ENCODE assay signal across 26 cellular contexts in genomic region chr11:115843685-115844084, GRCh38.
"Had no signal": no experiment of that assay in that cellular context is flagged by ENCODE, and none has a peak within 500 bp of the region (broad histone marks: within the 10 kb centered on the region; RNA-seq: fewer than 3 reads in every experiment).

No MANE protein-coding gene starts in this region.

- ATAC-seq: stimulated activated effector memory CD8-positive, alpha-beta T cell treated with anti-CD3 and anti-CD28 coated beads, Interleukin-12 subunit alpha, Interleukin-12 subunit beta, amount 100 ng/mL, for 72 hours; stimulated activated memory B cell treated with anti-CD40 and anti-IgM and Interleukin-4, amounts not matched to agents 10 μg/mL and 1 μg/mL and 100 μg/mL, for 72 hours; stimulated activated naive B cell treated with anti-CD40 and anti-IgM and Interleukin-4, amounts not matched to agents 10 μg/mL and 1 μg/mL and 100 μg/mL, for 72 hours; stimulated activated naive CD8-positive, alpha-beta T cell treated with anti-CD3 and anti-CD28 coated beads, Interleukin-15, amount 100 ng/mL, for 72 hours; stimulated activated naive CD8-positive, alpha-beta T cell treated with anti-CD3 and anti-CD28 coated beads, Interleukin-15, Interleukin-2, amounts not matched to agents 100 U/mL and 50 U/mL, for 24 hours; upper lobe of right lung had no signal

- H3K27me3 ChIP-seq: stomach, testis, thyroid gland, tibial artery, tibial nerve, transverse colon, upper lobe of left lung, uterus, vagina had no signal

- FAIRE-seq: urothelium cell line had no signal

- DNase-seq: stimulated activated CD4-positive, alpha-beta T cell treated with anti-CD3 and anti-CD28 coated beads, Interleukin-2, amount 100 ng/mL, for 48 hours; stimulated activated CD4-positive, alpha-beta T cell treated with anti-CD3 and anti-CD28 coated beads, Interleukin-4, amount 100 ng/mL, for 1 hour; stimulated activated CD4-positive, alpha-beta T cell treated with anti-CD3 and anti-CD28 coated beads, Interleukin-4, amount 100 ng/mL, for 24 hours; stimulated activated CD4-positive, alpha-beta T cell treated with anti-CD3 and anti-CD28 coated beads, Interleukin-4, amount 100 ng/mL, for 4 hours; stimulated activated CD8-positive, alpha-beta memory T cell treated with anti-CD3 and anti-CD28 coated beads, Interleukin-4, amount 100 ng/mL, for 48 hours; stimulated activated naive B cell treated with anti-CD40 and anti-IgM and Interleukin-4, amounts not matched to agents 10 μg/mL and 1 μg/mL and 100 μg/mL, for 72 hours; stimulated activated naive CD4-positive, alpha-beta T cell; stimulated activated naive CD4-positive, alpha-beta T cell treated with Interleukin-2 at 50 U/mL for 16 hours; stimulated activated naive CD8-positive, alpha-beta T cell treated with anti-CD3 and anti-CD28 coated beads, Interleukin-15, amount 100 ng/mL, for 72 hours; stimulated activated naive CD8-positive, alpha-beta T cell treated with anti-CD3 and anti-CD28 coated beads, Interleukin-15, Interleukin-2, amounts not matched to agents 100 U/mL and 50 U/mL, for 24 hours; stomach; substantia nigra; testis; thyroid gland; tibial artery; transverse colon; trophoblast cell; upper lobe of left lung; upper lobe of right lung; uterus had no signal

- H3K27ac ChIP-seq: stomach, testis, thoracic aorta, thyroid gland, tibial artery, tibial nerve, transverse colon, upper lobe of left lung, upper lobe of right lung, uterus, vagina had no signal

- H3K9me3 ChIP-seq: stomach, testis, thoracic aorta, thyroid gland, tibial artery, tibial nerve, transverse colon, upper lobe of left lung, upper lobe of right lung, uterus, vagina had no signal

- H3K36me3 ChIP-seq: stomach, thoracic aorta, thyroid gland, tibial artery, tibial nerve, transverse colon, upper lobe of left lung, upper lobe of right lung, uterus, vagina had no signal

- H3K4me1 ChIP-seq: testis, thyroid gland, tibial artery, upper lobe of left lung, upper lobe of right lung, uterus, vagina had no signal

- H3K4me3 ChIP-seq: stomach, testis, thoracic aorta, thyroid gland, tibial artery, tibial nerve, transverse colon, upper lobe of left lung, upper lobe of right lung, uterus, vagina had no signal
